14 cellular contexts compared by ENCODE assay signal in genomic region chr5:79189439-79190234, GRCh38.
"Had no signal": no experiment of that assay in that cellular context is flagged by ENCODE, and none has a peak within 500 bp of the region (broad histone marks: within the 10 kb centered on the region; RNA-seq: fewer than 3 reads in every experiment).

No MANE protein-coding gene starts in this region.

- H3K27ac Mint-ChIP-seq: activated CD4-positive, alpha-beta T cell treated with anti-CD3 and anti-CD28 coated beads, Interleukin-2, amount 10 ng/mL, durations not matched to agents 24 days and 14 days; activated naive CD8-positive, alpha-beta T cell treated with anti-CD3 and anti-CD28 coated beads, Interleukin-2, amount 50 U/mL, for 24 hours; activated T-helper 1 cell treated with anti-CD3 and anti-CD28 coated beads, Interleukin-12 subunit alpha, Interleukin-12 subunit beta, Interleukin-2, Interleukin-4 antibody, amounts not matched to agents 30 ng/mL and 10 ng/mL and 1 ng/mL, durations not matched to agents 14 hours and 24 hours and 36 hours; neural progenitor cell; WTC11 had no signal

- H2AFZ ChIP-seq: neural progenitor cell had no signal

- H3K27me3 Mint-ChIP-seq: activated CD4-positive, alpha-beta T cell treated with anti-CD3 and anti-CD28 coated beads, Interleukin-2, amount 10 ng/mL, durations not matched to agents 24 days and 14 days; activated naive CD8-positive, alpha-beta T cell treated with anti-CD3 and anti-CD28 coated beads, Interleukin-2, amount 50 U/mL, for 24 hours had no signal

- H3K4me2 ChIP-seq: neural progenitor cell had no signal

- H3K4me1 ChIP-seq: colonic mucosa, neural progenitor cell, right atrium auricular region, tibial artery had no signal

- H3K4me3 ChIP-seq: colonic mucosa, esophagus squamous epithelium, gastroesophageal sphincter, neural progenitor cell, right atrium auricular region, tibial artery had no signal

- ATAC-seq: activated naive CD8-positive, alpha-beta T cell treated with anti-CD3 and anti-CD28 coated beads, Interleukin-2, amount 50 U/mL, for 24 hours; gastroesophageal sphincter; WTC11 had no signal

- FAIRE-seq: small intestine had no signal

- H3K36me3 Mint-ChIP-seq: neural progenitor cell, WTC11 had no signal

- H3K9me3 Mint-ChIP-seq: activated CD4-positive, alpha-beta T cell treated with anti-CD3 and anti-CD28 coated beads, Interleukin-2, amount 10 ng/mL, durations not matched to agents 24 days and 14 days; activated naive CD8-positive, alpha-beta T cell treated with anti-CD3 and anti-CD28 coated beads, Interleukin-2, amount 50 U/mL, for 24 hours; activated T-helper 1 cell treated with anti-CD3 and anti-CD28 coated beads, Interleukin-12 subunit alpha, Interleukin-12 subunit beta, Interleukin-2, Interleukin-4 antibody, amounts not matched to agents 30 ng/mL and 10 ng/mL and 1 ng/mL, durations not matched to agents 14 hours and 24 hours and 36 hours; neural progenitor cell had no signal

- H3K9ac ChIP-seq: neural progenitor cell had no signal

- H3K4me1 Mint-ChIP-seq: activated CD4-positive, alpha-beta T cell treated with anti-CD3 and anti-CD28 coated beads, Interleukin-2, amount 10 ng/mL, durations not matched to agents 24 days and 14 days; neural progenitor cell; WTC11 had no signal

- H3K27ac ChIP-seq: colonic mucosa, esophagus squamous epithelium, gastroesophageal sphincter, neural progenitor cell, right atrium auricular region, tibial artery had no signal

- H3K4me3 Mint-ChIP-seq: activated CD4-positive, alpha-beta T cell treated with anti-CD3 and anti-CD28 coated beads, Interleukin-2, amount 10 ng/mL, durations not matched to agents 24 days and 14 days; activated naive CD8-positive, alpha-beta T cell treated with anti-CD3 and anti-CD28 coated beads, Interleukin-2, amount 50 U/mL, for 24 hours; activated T-helper 1 cell treated with anti-CD3 and anti-CD28 coated beads, Interleukin-12 subunit alpha, Interleukin-12 subunit beta, Interleukin-2, Interleukin-4 antibody, amounts not matched to agents 30 ng/mL and 10 ng/mL and 1 ng/mL, durations not matched to agents 14 hours and 24 hours and 36 hours; neural progenitor cell; WTC11 had no signal

- DNase-seq: activated CD4-positive, alpha-beta T cell treated with anti-CD3 and anti-CD28 coated beads, Interleukin-2, amount 10 ng/mL, durations not matched to agents 24 days and 14 days; activated naive CD4-positive, alpha-beta T cell; activated naive CD8-positive, alpha-beta T cell treated with anti-CD3 and anti-CD28 coated beads, Interleukin-2, amount 50 U/mL, for 24 hours; colonic mucosa; esophagus squamous epithelium; hippocampal formation; kidney glomerular epithelial cell; small intestine; tibial artery had no signal

- H3K36me3 ChIP-seq: colonic mucosa, esophagus squamous epithelium, gastroesophageal sphincter, neural progenitor cell, right atrium auricular region, tibial artery had no signal

- H3K9me3 ChIP-seq: colonic mucosa, esophagus squamous epithelium, gastroesophageal sphincter, right atrium auricular region, tibial artery had no signal

- H3K27me3 ChIP-seq: colonic mucosa, esophagus squamous epithelium, gastroesophageal sphincter, neural progenitor cell, right atrium auricular region, tibial artery had no signal
